Comparison of ENCODE assay signal across 9 cellular contexts in genomic region chr12:6322969-6323339, GRCh38. TPM values are rescaled to one million over a fixed set of nuclear protein-coding genes. Genes with fewer than 3 reads are reported as not detected.
DNase-seq lines count a peak whose midpoint lies in the region; ATAC-seq, FAIRE-seq and TF ChIP-seq lines count a peak whose summit lies in the region.
"Had no signal": no experiment of that assay in that cellular context is flagged by ENCODE, and none has a peak within 500 bp of the region (broad histone marks: within the 10 kb centered on the region; RNA-seq: fewer than 3 reads in every experiment).

No MANE protein-coding gene starts in this region.

- peak overlapping the region; percentile 81 for H4K5ac ChIP-seq in H1 (ENCODE audit: insufficient read length, low read depth, low read length)

- no peak overlapping the region for H3K56ac ChIP-seq in H1 (replicated peaks; ENCODE audit: insufficient read length, low read depth, low read length)

- no peak overlapping the region for H4K8ac ChIP-seq in H1 (ENCODE audit: extremely low read depth, insufficient read depth, low read length)

- DNase-seq in H1 (ENCODE audit: low read depth in 1 of 2, low spot score in 2 of 2) (no peak), spleen (no peak), urothelium cell line (ENCODE audit: low spot score) (no peak), kidney (no peak), G401 (ENCODE audit: low spot score) (no peak)
- DNase-seq in stimulated activated naive CD4-positive, alpha-beta T cell treated with Interleukin-2 at 50 U/mL for 16 hours (lab: John Stamatoyannopoulos, UW), result no peak

- no peaks in the 10 kb centered on the region for H3K79me2 ChIP-seq in H1 (ENCODE audit: control insufficient read depth in 1 of 2, insufficient read depth in 2 of 2, low read length in 2 of 2)

- no peak overlapping the region for H2AK5ac ChIP-seq in H1 (ENCODE audit: low read depth, low read length)

- H3K27ac ChIP-seq in HUES6 (ENCODE audit: low read depth, low read length) (peak overlapping the region; percentile 85; the same call in 1 of the 2 replicates), H1 (ENCODE audit: low read depth, low read length) (0 out of 2 replicates have a peak overlapping the region, but pooled peaks have one; percentile 51), spleen (peak overlapping the region; percentile 64 to 99 (median 84)), kidney (ENCODE audit: low read depth in 2 of 2, low read length in 2 of 2) (no peak overlapping the region)

- no peak overlapping the region for H2BK15ac ChIP-seq in H1 (ENCODE audit: low read length)

- 3% methylated on average over 2 of the region's 2 CpGs; no CpG with 5 or more reads in 1 of the 2 experiments for WGBS in H1 (ENCODE audit: extremely low coverage in 1 of 2, insufficient coverage in 1 of 2, insufficient read length in 1 of 2, insufficient replicate concordance in 2 of 2, low coverage in 1 of 2, low lambda C conversion rate in 2 of 2, missing lambda C conversion rate in 1 of 2), 2 experiments
- 7 to 23% (median 17%) methylated on average over 2 of the region's 2 CpGs for WGBS in spleen, 5 donors

- 0 out of 2 replicates have a peak overlapping the region, but pooled peaks have one; percentile 5 for H3K4me3 ChIP-seq in HUES6 (ENCODE audit: low read depth, low read length)
- peak overlapping the region in 1 of 4 experiments; percentile 48; a peak in 2 of 8 replicates for H3K4me3 ChIP-seq in H1 (ENCODE audit: extremely low read depth in 1 of 4, insufficient read depth in 2 of 4, low read depth in 3 of 4, low read length in 4 of 4)
- H3K4me3 ChIP-seq in spleen, result peak overlapping the region in 1 of 8 donors; percentile 3
- no peak overlapping the region for H3K4me3 ChIP-seq in kidney (ENCODE audit: low read length in 2 of 2)

- CTCF ChIA-PET in H1 (lab: Charles Lee; ENCODE audit: partially characterized antibody), result interaction anchor here (0.7 to 2.6 kb wide), 18 partner anchors 9 to 258 kb away, joined by 3 to 14 read pairs (median 4); partner anchors contain the start of gene TAPBPL

- peaks cover 4% of the 10 kb centered on the region; the same call in 1 of the 2 replicates for H3K23me2 ChIP-seq in H1 (ENCODE audit: low read depth, low read length)

- no peak overlapping the region for H3K14ac ChIP-seq in H1 (ENCODE audit: insufficient read length)

- no peak for TF ChIP-seq EP300 in H1 (IDR thresholded peaks at IDR 0.05; ENCODE audit: borderline replicate concordance in 1 of 2, low read depth in 2 of 2, low read length in 2 of 2)

- H3K9ac ChIP-seq in HUES6 (ENCODE audit: low read length) (peak overlapping the region; percentile 53), H1 (replicated peaks in 1 of 4; ENCODE audit: extremely low read depth in 1 of 4, low read depth in 3 of 4, low read length in 3 of 4) (no peak overlapping the region), kidney (ENCODE audit: low read length in 2 of 2) (no peak overlapping the region)

- no peak overlapping the region for H2AFZ ChIP-seq in H1 (ENCODE audit: low read length)

- intact Hi-C loops in spleen (cut with DNase I; ENCODE audit: low total_unique reads), result no loop called here
- intact Hi-C loops in kidney (cut with DNase I), result no loop called here

- peaks cover 3% of the 10 kb centered on the region for H3K79me1 ChIP-seq in H1 (ENCODE audit: low read depth, low read length)

- POLR2A ChIA-PET in H1 (lab: Charles Lee; ENCODE audit: partially characterized antibody), result interaction anchor here (0.6 to 16.0 kb wide), 21 partner anchors 8 to 528 kb away, joined by 3 to 214 read pairs (median 4); partner anchors contain the start of genes CDCA3, LTBR, SCNN1A and TNFRSF1A

- H3K27me3 ChIP-seq in HUES6 (ENCODE audit: control insufficient read depth, insufficient read depth, low read length) (no peaks in the 10 kb centered on the region), H1 (replicated peaks in 1 of 4; ENCODE audit: control insufficient read depth in 3 of 4, extremely low read depth in 1 of 4, insufficient read depth in 3 of 4, low read length in 3 of 4) (no peaks in the 10 kb centered on the region), spleen (replicated peaks in 1 of 7) (peaks cover 0 to 82% (median 2%) of the 10 kb centered on the region in 7 donors)

- peak overlapping the region; percentile 40 for H3K4ac ChIP-seq in H1 (replicated peaks; ENCODE audit: insufficient read length, low read depth, low read length)

- in situ Hi-C loops in G401 (cut with HindIII; ENCODE audit: low sequenced_read_pairs), result no loop called here

- H3K9me3 ChIP-seq in HUES6 (ENCODE audit: control insufficient read depth, insufficient read depth, low read depth, low read length) (no peaks in the 10 kb centered on the region), H1 (ENCODE audit: insufficient read depth in 2 of 2, low read depth in 1 of 2, low read length in 1 of 2) (no peaks in the 10 kb centered on the region), spleen (no peaks in the 10 kb centered on the region), kidney (ENCODE audit: control insufficient read depth in 1 of 2, low read length in 2 of 2) (no peaks in the 10 kb centered on the region)

- no peaks in the 10 kb centered on the region for H4K20me1 ChIP-seq in H1 (replicated peaks in 1 of 2; ENCODE audit: control insufficient read depth in 1 of 2, insufficient read depth in 2 of 2, low read length in 2 of 2)

- TF ChIP-seq CTCF in H1 (IDR thresholded peaks at IDR 0.05; ENCODE audit: control extremely low read depth in 1 of 3, insufficient read depth in 1 of 3, low read depth in 1 of 3, low read length in 3 of 3), result no peak
- no peak for TF ChIP-seq CTCF in spleen (IDR thresholded peaks at IDR 0.05 in 8 of 11, conservative IDR thresholded peaks at IDR 0.05 in 3 of 11)
- no peak for TF ChIP-seq CTCF in kidney (IDR thresholded peaks at IDR 0.05; ENCODE audit: borderline replicate concordance, extremely low read depth, insufficient read depth)

- H2BK12ac ChIP-seq in H1 (ENCODE audit: low read depth, low read length), result peak overlapping the region; percentile 99; the same call in 1 of the 2 replicates

- H2BK20ac ChIP-seq in H1 (ENCODE audit: low read length), result 0 out of 2 replicates have a peak overlapping the region, but pooled peaks have one; percentile 99

- H4K91ac ChIP-seq in H1 (replicated peaks; ENCODE audit: insufficient read length, low read length), result peak overlapping the region; percentile 95

- no peak for TF ChIP-seq RAD21 in H1 (IDR thresholded peaks at IDR 0.05 in 1 of 2, conservative IDR thresholded peaks at IDR 0.05 in 1 of 2; ENCODE audit: low read depth in 2 of 2, low read length in 2 of 2)

- peak overlapping the region; percentile 71; the same call in 1 of the 2 replicates for H3K18ac ChIP-seq in H1 (ENCODE audit: extremely low read depth, low read length)

- no peak overlapping the region for H3K23ac ChIP-seq in H1 (ENCODE audit: insufficient read length)

- peak overlapping the region; percentile 80 for H2BK120ac ChIP-seq in H1 (replicated peaks; ENCODE audit: low read depth, low read length)

- peak overlapping the region; percentile 91; the same call in 1 of the 2 replicates for H2BK5ac ChIP-seq in H1 (ENCODE audit: low read depth, low read length)

- peak; percentile 13 for ATAC-seq in GM21360 (IDR thresholded peaks at IDR 0.05; ENCODE audit: unreplicated experiment)

- H3K4me2 ChIP-seq in H1 (ENCODE audit: insufficient read depth in 1 of 2, low read depth in 2 of 2, low read length in 2 of 2), result peak overlapping the region; percentile 41 to 68

- H3K36me3 ChIP-seq in HUES6 (ENCODE audit: control insufficient read depth, insufficient read depth, low read length), result peaks cover 42% of the 10 kb centered on the region
- H3K36me3 ChIP-seq in H1 (ENCODE audit: control insufficient read depth in 2 of 4, insufficient read depth in 4 of 4, low read length in 3 of 4), result peaks cover 5 to 34% (median 14%) of the 10 kb centered on the region in 4 experiments; a peak in 7 of 8 replicates
- peaks cover 0 to 20% (median 7%) of the 10 kb centered on the region in 6 donors for H3K36me3 ChIP-seq in spleen
- H3K36me3 ChIP-seq in kidney (ENCODE audit: control insufficient read depth in 1 of 2, insufficient read depth in 2 of 2, low read length in 2 of 2), result peaks cover 0 to 3% of the 10 kb centered on the region in 2 donors

- TF ChIP-seq POLR2A in H1 (IDR thresholded peaks at IDR 0.05; ENCODE audit: control extremely low read depth in 1 of 2, low read depth in 2 of 2, low read length in 2 of 2) (no peak), spleen (IDR thresholded peaks at IDR 0.05) (no peak)

- FAIRE-seq in H1 (lab: Jason Lieb, UNC), result no peak
- no peak for FAIRE-seq in urothelium cell line (lab: Jason Lieb, UNC)
- no peak for FAIRE-seq in kidney (lab: Jason Lieb, UNC)

- H3K4me1 ChIP-seq in HUES6 (ENCODE audit: control insufficient read depth, insufficient read depth, low read length), result peaks cover 55% of the 10 kb centered on the region
- H3K4me1 ChIP-seq in H1 (replicated peaks in 1 of 4; ENCODE audit: control insufficient read depth in 3 of 4, insufficient read depth in 4 of 4, low read length in 3 of 4), result peaks cover 13 to 37% (median 29%) of the 10 kb centered on the region in 4 experiments
- peaks cover 49 to 72% (median 71%) of the 10 kb centered on the region in 6 donors for H3K4me1 ChIP-seq in spleen
- peaks cover 25 to 36% of the 10 kb centered on the region in 2 donors for H3K4me1 ChIP-seq in kidney (ENCODE audit: control insufficient read depth in 1 of 2, insufficient read depth in 1 of 2, low read depth in 1 of 2, low read length in 2 of 2)

RNA-seq across cellular contexts. Expression of gene PLEKHG6, which starts 12.5 kb away (rescaled TPM):
- 25.5 and 32.5 TPM in 2 replicates for total RNA-seq in H1 (2021; fragmentation: NEBNext Ultra II Directional; extraction: Animal tissue kit (Norgen Biotek cat#: 25700))
- polyA plus RNA-seq in H1 (2011; rRNA removed) (23.1 and 38.1 TPM in 2 replicates), spleen (under 1 TPM; 0.10 to 0.12 (median 0.11) TPM), kidney (ENCODE audit: insufficient read depth, low read depth, low replicate concordance) (2.9 TPM)
- polyA plus RNA-seq in H1 (2011; cell fraction: cytosol; rRNA removed), result 30.4 TPM
- 49.3 TPM for polyA plus RNA-seq in H1 (2011; cell fraction: nucleus; rRNA removed)
- polyA plus RNA-seq in H1 (2012, experiment 1 of 2), result 22.6 to 29.6 TPM (median 26.3 TPM) in 4 replicates
- polyA plus RNA-seq in H1 (2012, experiment 2 of 2), result 28.8 TPM
- 18.8 TPM for polyA plus RNA-seq in H1 (2013, experiment 1 of 2)
- 18.5 TPM for polyA plus RNA-seq in H1 (2013, experiment 2 of 2)
- polyA minus RNA-seq in H1 (2011; rRNA and poly(A)+ RNA removed), result 22.1 and 28.7 TPM in 2 replicates
- polyA minus RNA-seq in H1 (2011; cell fraction: cytosol; rRNA and poly(A)+ RNA removed), result 17.8 TPM
- polyA minus RNA-seq in H1 (2011; cell fraction: nucleus; rRNA and poly(A)+ RNA removed), result 17.7 TPM
- total RNA-seq in spleen (1 to 10 TPM in 1 of 7 donors, under 1 TPM in 2, not detected in 4; 0.19 to 1.2 (median 0.74) TPM), kidney (2.5 TPM)
- total RNA-seq in G401 (2014; rRNA removed; shearing (Covaris generic)), result 0.06 and 0.14 TPM in 2 replicates
- total RNA-seq: RPMI7951 had no signal

RNA-seq across cellular contexts. Expression of gene TNFRSF1A, which starts 18.9 kb away (rescaled TPM):
- total RNA-seq in H1 (2021; fragmentation: NEBNext Ultra II Directional; extraction: Animal tissue kit (Norgen Biotek cat#: 25700)), result 42.1 and 45.8 TPM in 2 replicates
- polyA plus RNA-seq in H1 (2011; rRNA removed) (28.7 and 48.7 TPM in 2 replicates), spleen (10 to 100 TPM; 22.5 to 40.6 (median 22.8) TPM), kidney (ENCODE audit: insufficient read depth, low read depth, low replicate concordance) (99.6 TPM)
- 29.1 TPM for polyA plus RNA-seq in H1 (2011; cell fraction: cytosol; rRNA removed)
- polyA plus RNA-seq in H1 (2011; cell fraction: nucleus; rRNA removed), result 46.5 TPM
- 40.7 to 46.5 TPM (median 44.7 TPM) in 4 replicates for polyA plus RNA-seq in H1 (2012, experiment 1 of 2)
- 56.1 TPM for polyA plus RNA-seq in H1 (2012, experiment 2 of 2)
- 75.2 TPM for polyA plus RNA-seq in H1 (2013, experiment 1 of 2)
- polyA plus RNA-seq in H1 (2013, experiment 2 of 2), result 89.3 TPM
- polyA minus RNA-seq in H1 (2011; rRNA and poly(A)+ RNA removed), result 33.4 and 50.9 TPM in 2 replicates
- 28.5 TPM for polyA minus RNA-seq in H1 (2011; cell fraction: cytosol; rRNA and poly(A)+ RNA removed)
- polyA minus RNA-seq in H1 (2011; cell fraction: nucleus; rRNA and poly(A)+ RNA removed), result 29.2 TPM
- total RNA-seq in spleen (100 to 1,000 TPM; 153 to 578 (median 224) TPM), kidney (186 TPM)
- total RNA-seq in G401 (2014; rRNA removed; shearing (Covaris generic)), result 87.6 and 118 TPM in 2 replicates

RNA-seq across cellular contexts. Expression of gene SCNN1A, which starts 52.4 kb away (rescaled TPM):
- total RNA-seq in H1 (2021; fragmentation: NEBNext Ultra II Directional; extraction: Animal tissue kit (Norgen Biotek cat#: 25700)), result 85.5 and 89.0 TPM in 2 replicates
- polyA plus RNA-seq in H1 (2011; rRNA removed) (156 and 192 TPM in 2 replicates), spleen (under 1 TPM; 0.17 to 0.22 (median 0.18) TPM), kidney (ENCODE audit: insufficient read depth, low read depth, low replicate concordance) (225 TPM)
- polyA plus RNA-seq in H1 (2011; cell fraction: cytosol; rRNA removed), result 97.5 TPM
- polyA plus RNA-seq in H1 (2011; cell fraction: nucleus; rRNA removed), result 220 TPM
- 83.5 to 112 TPM (median 108 TPM) in 4 replicates for polyA plus RNA-seq in H1 (2012, experiment 1 of 2)
- polyA plus RNA-seq in H1 (2012, experiment 2 of 2), result 95.0 TPM
- polyA plus RNA-seq in H1 (2013, experiment 1 of 2), result 112 TPM
- 115 TPM for polyA plus RNA-seq in H1 (2013, experiment 2 of 2)
- polyA minus RNA-seq in H1 (2011; rRNA and poly(A)+ RNA removed), result 117 and 161 TPM in 2 replicates
- polyA minus RNA-seq in H1 (2011; cell fraction: cytosol; rRNA and poly(A)+ RNA removed), result 49.3 TPM
- 76.1 TPM for polyA minus RNA-seq in H1 (2011; cell fraction: nucleus; rRNA and poly(A)+ RNA removed)
- total RNA-seq in spleen (1 to 10 TPM in 6 of 7 donors, under 1 TPM in 1; 0.84 to 8.6 (median 2.0) TPM), kidney (452 TPM)
- 28.7 and 67.9 TPM in 2 replicates for total RNA-seq in G401 (2014; rRNA removed; shearing (Covaris generic))
- total RNA-seq: RPMI7951 had no signal

Comparison
In these comparisons a context has a peak if more than half of its experiments do, and no peak if none do; other contexts are left out.
1. H3K27ac ChIP-seq: peak in HUES6 (single experiment), H1 (single experiment) and spleen (8 of 8); none in kidney (0 of 2).